Comparison of ENCODE assay signal across 18 cellular contexts in the genomic region with DNA sequence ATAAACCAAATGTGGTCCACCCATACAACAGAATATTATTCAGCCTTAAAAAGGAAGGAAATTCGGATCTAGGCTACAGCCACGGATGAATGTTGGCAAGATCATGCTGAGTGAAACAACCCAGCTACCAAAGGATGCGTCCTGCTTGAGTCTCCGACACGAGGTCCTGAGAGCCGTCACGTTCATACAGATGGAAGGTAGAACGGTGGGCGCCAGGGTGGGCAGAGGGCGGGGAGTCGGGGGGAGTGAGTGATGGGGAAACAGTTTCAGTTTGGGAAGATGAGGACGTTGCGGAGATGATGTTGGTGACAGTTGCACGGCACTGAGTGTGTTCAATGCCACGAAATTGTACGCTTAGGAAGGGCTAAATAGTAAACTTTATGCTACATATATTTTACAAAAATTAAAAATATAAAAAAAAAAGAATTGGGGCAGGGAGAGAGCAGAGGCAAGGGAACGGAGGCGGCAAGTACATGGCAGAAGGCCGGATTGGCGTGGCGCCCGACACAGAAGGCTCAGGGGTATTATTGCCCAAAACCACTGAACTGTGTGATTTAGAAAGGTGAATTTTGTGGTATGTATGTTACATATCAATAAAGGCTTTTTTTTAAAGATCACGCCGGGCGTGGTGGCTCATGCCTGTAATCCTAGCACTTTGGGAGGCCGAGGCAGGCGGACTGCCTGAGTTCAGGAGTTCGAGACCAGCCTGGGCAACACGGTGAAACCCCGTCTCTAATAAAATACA.
"Had no signal": no experiment of that assay in that cellular context is flagged by ENCODE, and none has a peak within 500 bp of the region (broad histone marks: within the 10 kb centered on the region; RNA-seq: fewer than 3 reads in every experiment).

No MANE protein-coding gene starts in this region.

- H3K27me3 ChIP-seq: body of pancreas, esophagus muscularis mucosa, suprapubic skin, transverse colon, uterus had no signal

- H3K27ac ChIP-seq: body of pancreas, esophagus muscularis mucosa, suprapubic skin, transverse colon, uterus, VCaP had no signal

- DNase-seq: activated CD4-positive, alpha-beta memory T cell treated with anti-CD3 and anti-CD28 coated beads, Interleukin-2, amount 10 ng/mL, durations not matched to agents 7 days and 5 days; activated CD4-positive, alpha-beta T cell treated with anti-CD3 and anti-CD28 coated beads, Interleukin-2, amount 10 ng/mL, durations not matched to agents 24 days and 14 days; activated effector memory CD4-positive, alpha-beta T cell treated with anti-CD3 and anti-CD28 coated beads, Interleukin-2, amount 50 U/mL, for 16 hours; activated naive CD4-positive, alpha-beta T cell treated with anti-CD3 and anti-CD28 coated beads, Interleukin-2, amount 10 ng/mL, durations not matched to agents 7 days and 5 days; body of pancreas; islet precursor cell; naive thymus-derived CD4-positive, alpha-beta T cell; retina; stimulated activated CD4-positive, alpha-beta T cell treated with anti-CD3 and anti-CD28 coated beads, Interleukin-2, amount 100 ng/mL, for 24 hours; stimulated activated naive CD8-positive, alpha-beta T cell treated with anti-CD3 and anti-CD28 coated beads, Interleukin-15, amount 100 ng/mL, for 72 hours; T-cell; transverse colon; uterus had no signal

- H3K36me3 ChIP-seq: transverse colon, uterus had no signal

- ATAC-seq: activated CD4-positive, CD25-positive, alpha-beta regulatory T cell treated with anti-CD3 and anti-CD28 coated beads, Interleukin-2, amount 50 U/mL, for 24 hours; body of pancreas; naive thymus-derived CD4-positive, alpha-beta T cell; stimulated activated effector memory CD8-positive, alpha-beta T cell treated with anti-CD3 and anti-CD28 coated beads, Interleukin-12 subunit alpha, Interleukin-12 subunit beta, amount 100 ng/mL, for 72 hours; stimulated activated naive CD8-positive, alpha-beta T cell treated with anti-CD3 and anti-CD28 coated beads, Interleukin-15, amount 100 ng/mL, for 72 hours; T-cell had no signal

- H3K4me1 ChIP-seq: body of pancreas, esophagus muscularis mucosa, suprapubic skin, transverse colon, uterus had no signal

- H3K9me3 ChIP-seq: body of pancreas, esophagus muscularis mucosa, suprapubic skin, transverse colon, uterus had no signal

- H3K4me3 ChIP-seq: body of pancreas, esophagus muscularis mucosa, suprapubic skin, transverse colon, uterus had no signal
